ENCODE assay signal across 30 cellular contexts in genomic region chr18:697771-698170, GRCh38. TPM values are rescaled to one million over a fixed set of nuclear protein-coding genes. Genes with fewer than 3 reads are reported as not detected.
DNase-seq lines count a peak whose midpoint lies in the region; ATAC-seq and TF ChIP-seq lines count a peak whose summit lies in the region.
"Had no signal": no experiment of that assay in that cellular context is flagged by ENCODE, and none has a peak within 500 bp of the region (broad histone marks: within the 10 kb centered on the region; RNA-seq: fewer than 3 reads in every experiment).

No MANE protein-coding gene starts in this region.

- H2AFZ ChIP-seq in H9 (ENCODE audit: low read length): no peak overlapping the region
- H2AFZ ChIP-seq: hepatocyte had no signal

- H2BK15ac ChIP-seq in H9 (ENCODE audit: low read depth, low read length): no peak overlapping the region

- peak; percentile 17; the same call in 1 of the 2 replicates for TF ChIP-seq CTCF in 22Rv1 (IDR thresholded peaks at IDR 0.05)
- TF ChIP-seq CTCF in H9 (conservative IDR thresholded peaks at IDR 0.05): peak; percentile 16; the same call in 1 of the 3 replicates
- TF ChIP-seq CTCF in WERI-Rb-1 (IDR thresholded peaks at IDR 0.05; ENCODE audit: low read depth, low read length): no peak
- no peak for TF ChIP-seq CTCF in lower lobe of right lung (IDR thresholded peaks at IDR 0.05)

- H3K4me3 ChIP-seq in WERI-Rb-1 (ENCODE audit: low read depth, low read length) (no peak overlapping the region), lower lobe of right lung (no peak overlapping the region)
- H3K4me3 ChIP-seq: BLaER1, gastroesophageal sphincter, hepatocyte, SJCRH30, skin epidermis, tibial artery had no signal

- no peaks in the 10 kb centered on the region for H3K79me1 ChIP-seq in H9 (ENCODE audit: insufficient read depth, low read depth, low read length, poor library complexity, severe bottlenecking)

- H4K91ac ChIP-seq in H9 (ENCODE audit: insufficient read length, low read depth, low read length): no peak overlapping the region

- H2AK5ac ChIP-seq in H9 (ENCODE audit: insufficient read length, low read length): no peak overlapping the region

- H2BK20ac ChIP-seq in H9 (ENCODE audit: low read depth, low read length, poor library complexity, severe bottlenecking): no peak overlapping the region

- no peak overlapping the region for H3K4me2 ChIP-seq in H9 (ENCODE audit: insufficient read depth, insufficient read length, low read length)
- H3K4me2 ChIP-seq: BLaER1, hepatocyte, KMS-11 had no signal

- H3K36me3 Mint-ChIP-seq in H9 (ENCODE audit: insufficient read depth in 1 of 3, low read depth in 3 of 3): peaks cover 4 to 51% (median 21%) of the 10 kb centered on the region in 3 experiments; a peak in 6 of 7 replicates

- H3K36me3 ChIP-seq in WERI-Rb-1 (peaks cover 5% of the 10 kb centered on the region), lower lobe of right lung (peaks cover 37% of the 10 kb centered on the region)
- H3K36me3 ChIP-seq: SJCRH30 had no signal

- no peaks in the 10 kb centered on the region for H3K9me3 ChIP-seq in H9 (ENCODE audit: control insufficient read depth, low read depth, low read length)
- no peaks in the 10 kb centered on the region for H3K9me3 ChIP-seq in WERI-Rb-1 (ENCODE audit: severe bottlenecking)
- H3K9me3 ChIP-seq in lower lobe of right lung: no peaks in the 10 kb centered on the region
- H3K9me3 ChIP-seq: BLaER1, gastroesophageal sphincter, SJCRH30, tibial artery had no signal

- ATAC-seq in lower lobe of right lung (peak; percentile 53 to 81), HG03025 (IDR thresholded peaks at IDR 0.05; ENCODE audit: low FRiP score, unreplicated experiment) (no peak)
- ATAC-seq: activated naive CD8-positive, alpha-beta T cell treated with anti-CD3 and anti-CD28 coated beads, Interleukin-2, amount 50 U/mL, for 24 hours; gastroesophageal sphincter; left lobe of liver; naive thymus-derived CD8-positive, alpha-beta T cell; stimulated activated naive CD8-positive, alpha-beta T cell treated with anti-CD3 and anti-CD28 coated beads, Interleukin-15, amount 100 ng/mL, for 72 hours had no signal

- H3K23ac ChIP-seq in H9 (ENCODE audit: insufficient read length, low read depth, low read length): no peak overlapping the region

- no peak overlapping the region for H4K8ac ChIP-seq in H9 (replicated peaks; ENCODE audit: insufficient read length, low read depth, low read length)

- peaks cover 4% of the 10 kb centered on the region in 2 experiments; a peak in 2 of 4 replicates for H3K4me1 Mint-ChIP-seq in H9
- H3K4me1 Mint-ChIP-seq: central memory CD8-positive, alpha-beta T cell had no signal

- peak overlapping the region in 1 of 3 experiments; percentile 76; a peak in 1 of 7 replicates for H3K27ac Mint-ChIP-seq in H9
- H3K27ac Mint-ChIP-seq: activated naive CD8-positive, alpha-beta T cell treated with anti-CD3 and anti-CD28 coated beads, Interleukin-2, amount 50 U/mL, for 24 hours; mesothelial cell of epicardium had no signal

- intact Hi-C loops in lower lobe of right lung (cut with DNase I): no loop called here

- no CpG with 5 or more reads among the region's 10 CpGs for WGBS in H9 (ENCODE audit: extremely low coverage, insufficient read length, low lambda C conversion rate)

- H3K4me1 ChIP-seq in H9 (ENCODE audit: insufficient read depth, low read length): no peaks in the 10 kb centered on the region
- no peaks in the 10 kb centered on the region for H3K4me1 ChIP-seq in lower lobe of right lung
- H3K4me1 ChIP-seq: BLaER1 had no signal

- no peak overlapping the region for H2BK120ac ChIP-seq in H9 (ENCODE audit: low read depth, low read length, poor library complexity, severe bottlenecking)

- DNase-seq in H9 (peak; percentile 43), WERI-Rb-1 (peak; percentile 36), lower lobe of right lung (no peak), dedifferentiated amniotic fluid mesenchymal stem cell (ENCODE audit: extremely low spot score) (no peak), NCI-H187 (lab: John Stamatoyannopoulos, UW) (no peak)
- DNase-seq: activated CD4-positive, alpha-beta T cell treated with anti-CD3 and anti-CD28 coated beads for 1 hour; activated gamma-delta T cell treated with Interleukin-2 at 50 U/mL for 16 hours; activated naive CD8-positive, alpha-beta T cell treated with anti-CD3 and anti-CD28 coated beads, Interleukin-2, amount 50 U/mL, for 24 hours; activated T-cell treated with anti-CD3 and anti-CD28 coated beads, Interleukin-2, amount 50 U/mL, for 1 hour; COR-L47; dermis blood vessel endothelial cell; immature natural killer cell; naive thymus-derived CD8-positive, alpha-beta T cell; NCI-H1417 treated with DMSO at 0.1 percent for 48 hours; NCI-H2081 treated with DMSO at 0.1 percent for 48 hours; NCI-H526 treated with DMSO at 0.1 percent for 48 hours; occipital lobe; stimulated activated naive CD8-positive, alpha-beta T cell treated with anti-CD3 and anti-CD28 coated beads, Interleukin-15, amount 100 ng/mL, for 72 hours; tibial artery had no signal

- no peak overlapping the region for H3T11ph ChIP-seq in H9 (ENCODE audit: low read length)

- no peak overlapping the region for H3K56ac ChIP-seq in H9 (ENCODE audit: insufficient read length, low read depth, low read length)

- no peaks in the 10 kb centered on the region for H3K9me3 Mint-ChIP-seq in H9
- H3K9me3 Mint-ChIP-seq: activated naive CD8-positive, alpha-beta T cell treated with anti-CD3 and anti-CD28 coated beads, Interleukin-2, amount 50 U/mL, for 24 hours; central memory CD8-positive, alpha-beta T cell; immature natural killer cell; mesothelial cell of epicardium; naive thymus-derived CD8-positive, alpha-beta T cell; stimulated activated naive CD8-positive, alpha-beta T cell treated with anti-CD3 and anti-CD28 coated beads, Interleukin-15, amount 100 ng/mL, for 72 hours had no signal

- no peaks in the 10 kb centered on the region for H4K20me1 ChIP-seq in H9 (ENCODE audit: control insufficient read depth, insufficient read depth, insufficient read length)
- H4K20me1 ChIP-seq: BLaER1 had no signal

- no peak overlapping the region for H3K4me3 Mint-ChIP-seq in H9
- H3K4me3 Mint-ChIP-seq: activated naive CD8-positive, alpha-beta T cell treated with anti-CD3 and anti-CD28 coated beads, Interleukin-2, amount 50 U/mL, for 24 hours; central memory CD8-positive, alpha-beta T cell; immature natural killer cell; mesothelial cell of epicardium; naive thymus-derived CD8-positive, alpha-beta T cell; stimulated activated naive CD8-positive, alpha-beta T cell treated with anti-CD3 and anti-CD28 coated beads, Interleukin-15, amount 100 ng/mL, for 72 hours had no signal

- no peaks in the 10 kb centered on the region for H3K23me2 ChIP-seq in H9 (ENCODE audit: insufficient read length, low read depth, low read length, poor library complexity, severe bottlenecking)

- H3K14ac ChIP-seq in H9 (ENCODE audit: insufficient read depth, low read length): no peak overlapping the region

- H2BK12ac ChIP-seq in H9 (ENCODE audit: insufficient read length, low read depth, low read length): no peak overlapping the region

- no peak overlapping the region for H4K5ac ChIP-seq in H9 (ENCODE audit: insufficient read length, low read depth, low read length)

- H3K27me3 ChIP-seq in H9 (ENCODE audit: insufficient read depth, low read length) (no peaks in the 10 kb centered on the region), WERI-Rb-1 (ENCODE audit: insufficient read depth, low read depth, severe bottlenecking) (no peaks in the 10 kb centered on the region), lower lobe of right lung (ENCODE audit: low read depth) (no peaks in the 10 kb centered on the region)
- H3K27me3 ChIP-seq: BLaER1, gastroesophageal sphincter, hepatocyte, SJCRH30, tibial artery had no signal

- H3K18ac ChIP-seq in H9 (ENCODE audit: insufficient read length, low read depth, low read length): no peak overlapping the region

- H3K27me3 Mint-ChIP-seq in H9 (ENCODE audit: low read depth): no peaks in the 10 kb centered on the region
- H3K27me3 Mint-ChIP-seq: activated naive CD8-positive, alpha-beta T cell treated with anti-CD3 and anti-CD28 coated beads, Interleukin-2, amount 50 U/mL, for 24 hours; central memory CD8-positive, alpha-beta T cell; naive thymus-derived CD8-positive, alpha-beta T cell; stimulated activated naive CD8-positive, alpha-beta T cell treated with anti-CD3 and anti-CD28 coated beads, Interleukin-15, amount 100 ng/mL, for 72 hours had no signal

- H3K27ac ChIP-seq in 22Rv1 (0 out of 2 replicates have a peak overlapping the region, but pooled peaks have one; percentile 1), H9 (ENCODE audit: insufficient read length, low read depth, low read length) (no peak overlapping the region), WERI-Rb-1 (no peak overlapping the region), lower lobe of right lung (no peak overlapping the region)
- H3K27ac ChIP-seq: BLaER1, gastroesophageal sphincter, hepatocyte, KMS-11, SJCRH30, skin epidermis, tibial artery had no signal

- H3K4ac ChIP-seq in H9 (ENCODE audit: low read depth, low read length): no peak overlapping the region

- no peaks in the 10 kb centered on the region; the same call in 1 of the 2 replicates for H3K79me2 ChIP-seq in H9 (ENCODE audit: insufficient read depth, low read length)

- no peak overlapping the region for H3K9ac ChIP-seq in H9 (ENCODE audit: extremely low read depth, insufficient read length, low read length)
- H3K9ac ChIP-seq: BLaER1, KMS-11 had no signal

- H2BK5ac ChIP-seq in H9 (ENCODE audit: insufficient read length, low read length): no peak overlapping the region

RNA-seq across cellular contexts. Expression of gene ENOSF1, which starts 14.7 kb away (rescaled TPM):
- 37.9 and 40.3 TPM in 2 replicates for total RNA-seq in H9 (2021)
- total RNA-seq in lower lobe of right lung: 82.2 TPM

RNA-seq across cellular contexts. Expression of gene TYMS, which starts 40.3 kb away (rescaled TPM):
- total RNA-seq in H9 (2021): 135 and 140 TPM in 2 replicates
- 6.4 TPM for total RNA-seq in lower lobe of right lung
- total RNA-seq: naive thymus-derived CD8-positive, alpha-beta T cell had no signal

Comparison
In these comparisons a context has a peak if more than half of its experiments do, and no peak if none do; other contexts are left out.
1. CTCF ChIP-seq: peak in 22Rv1 (single experiment) and H9 (single experiment); none in WERI-Rb-1 (single experiment) and lower lobe of right lung (single experiment).
2. DNase-seq: peak in H9 (single experiment) and WERI-Rb-1 (single experiment); none in lower lobe of right lung (single experiment), dedifferentiated amniotic fluid mesenchymal stem cell (single experiment) and NCI-H187 (0 of 2).
3. RNA of gene TYMS, which starts 40.3 kb away (total RNA-seq): 135 to 140 TPM in H9; 6.4 TPM in lower lobe of right lung (single experiment); every median in the first group is over 10 times any median in the second.